In the genomic region with DNA sequence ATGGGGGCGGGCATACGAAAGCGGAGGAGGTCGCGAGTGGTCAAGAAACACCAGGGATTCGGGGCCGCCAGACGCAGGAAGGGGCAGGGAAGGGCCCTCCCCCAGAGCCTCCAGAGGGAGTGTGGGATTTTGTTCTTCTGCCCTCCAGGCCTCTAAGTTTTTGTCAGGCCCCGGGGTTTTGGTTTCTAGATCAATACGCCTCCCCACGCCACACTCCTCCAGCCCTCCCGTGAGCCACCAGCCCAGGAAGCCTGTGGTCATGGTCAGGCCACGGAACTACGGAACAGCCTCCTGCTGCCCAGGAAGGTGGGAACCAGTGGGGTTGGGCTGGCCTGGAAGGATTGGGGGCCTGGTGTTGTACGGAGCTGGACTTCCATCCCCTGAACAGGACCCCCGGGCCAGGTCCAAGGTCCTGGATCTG, we compare ENCODE assay signal across 16 cellular contexts. TPM values are rescaled to one million over a fixed set of nuclear protein-coding genes. Genes with fewer than 3 reads are reported as not detected.
DNase-seq lines count a peak whose midpoint lies in the region; ATAC-seq and TF ChIP-seq lines count a peak whose summit lies in the region.
"Had no signal": no experiment of that assay in that cellular context is flagged by ENCODE, and none has a peak within 500 bp of the region (broad histone marks: within the 10 kb centered on the region; RNA-seq: fewer than 3 reads in every experiment).

No MANE protein-coding gene starts in this region.

- H3K9me3 ChIP-seq in Caco-2 (no peaks in the 10 kb centered on the region), endodermal cell (ENCODE audit: control insufficient read depth, low read length) (no peaks in the 10 kb centered on the region)
- H3K9me3 ChIP-seq: stomach had no signal

- no peak overlapping the region for H3K9ac ChIP-seq in endodermal cell (ENCODE audit: extremely low read depth, low read length, poor library complexity, severe bottlenecking)

- H3K27me3 Mint-ChIP-seq in Caco-2 (ENCODE audit: insufficient read depth, unreplicated experiment) (no peaks in the 10 kb centered on the region), endodermal cell (ENCODE audit: insufficient read depth) (peaks cover 58% of the 10 kb centered on the region), neural crest cell (ENCODE audit: low read depth) (peaks cover 18% of the 10 kb centered on the region)
- peaks cover 31 to 32% of the 10 kb centered on the region in 2 donors for H3K27me3 Mint-ChIP-seq in effector memory CD8-positive, alpha-beta T cell

- CTCF ChIA-PET in Caco-2 (lab: Charles Lee), result no interaction called here

- TF ChIP-seq CTCF in 22Rv1 (IDR thresholded peaks at IDR 0.05) (no peak), Caco-2 (IDR thresholded peaks at IDR 0.05; ENCODE audit: insufficient read depth in 1 of 2, low read depth in 1 of 2, low read length in 1 of 2, severe bottlenecking in 1 of 2, unreplicated experiment in 1 of 2) (no peak), endodermal cell (conservative IDR thresholded peaks at IDR 0.05) (no peak), neural crest cell (conservative IDR thresholded peaks at IDR 0.05) (no peak)

- no peaks in the 10 kb centered on the region for H3K27me3 ChIP-seq in Caco-2 (replicated peaks; ENCODE audit: control insufficient read depth, insufficient read depth, low read length)
- peaks cover 53% of the 10 kb centered on the region for H3K27me3 ChIP-seq in endodermal cell (ENCODE audit: control insufficient read depth, insufficient read depth, low read length, poor library complexity, severe bottlenecking)

- no peaks in the 10 kb centered on the region for H3K36me3 ChIP-seq in Caco-2 (ENCODE audit: control insufficient read depth, insufficient read depth, low read length)
- H3K36me3 ChIP-seq in endodermal cell (ENCODE audit: control insufficient read depth, insufficient read depth, low read length), result no peaks in the 10 kb centered on the region
- H3K36me3 ChIP-seq: stomach had no signal

- peaks cover 57% of the 10 kb centered on the region for H3K36me3 Mint-ChIP-seq in Caco-2 (ENCODE audit: insufficient read depth, unreplicated experiment)
- no peaks in the 10 kb centered on the region for H3K36me3 Mint-ChIP-seq in endodermal cell (ENCODE audit: low read depth)
- H3K36me3 Mint-ChIP-seq in neural crest cell (ENCODE audit: low read depth), result no peaks in the 10 kb centered on the region
- peaks cover 9% of the 10 kb centered on the region for H3K36me3 Mint-ChIP-seq in effector memory CD8-positive, alpha-beta T cell (ENCODE audit: insufficient read depth)

- H3K27ac ChIP-seq in 22Rv1, result peak overlapping the region; percentile 46; the same call in 1 of the 2 replicates
- H3K27ac ChIP-seq in endodermal cell (ENCODE audit: low read depth, low read length), result no peak overlapping the region
- H3K27ac ChIP-seq in substantia nigra (ENCODE audit: low read depth, low read length, poor library complexity, severe bottlenecking), result no peak overlapping the region
- H3K27ac ChIP-seq: HL-60 had no signal

- POLR2A ChIA-PET in Caco-2 (lab: Charles Lee), result no interaction called here

- H3K4me1 Mint-ChIP-seq in Caco-2 (ENCODE audit: low read depth, unreplicated experiment) (peaks cover 30% of the 10 kb centered on the region), endodermal cell (peaks cover 9% of the 10 kb centered on the region), neural crest cell (peaks cover 15% of the 10 kb centered on the region)
- H3K4me1 Mint-ChIP-seq in effector memory CD8-positive, alpha-beta T cell (ENCODE audit: low read depth in 2 of 2), result peaks cover 8 to 11% of the 10 kb centered on the region in 2 donors

- peaks cover 6% of the 10 kb centered on the region for H3K4me1 ChIP-seq in Caco-2
- no peaks in the 10 kb centered on the region for H3K4me1 ChIP-seq in endodermal cell (ENCODE audit: control insufficient read depth, insufficient read depth, low read length)

- BruUV-seq in Caco-2 (replicated peaks; lab: Mats Ljungman, UMichigan), result no TSS peak

- ATAC-seq in effector memory CD8-positive, alpha-beta T cell (replicated peaks), result no peak

- DNase-seq in Caco-2 (no peak), endodermal cell (peak; percentile 47), neural crest cell (ENCODE audit: low read depth, low spot score) (no peak), H4 (ENCODE audit: low spot score) (no peak), substantia nigra (lab: John Stamatoyannopoulos, UW) (no peak), NCI-H146 treated with DMSO at 0.1 percent for 48 hours (lab: John Stamatoyannopoulos, UW; ENCODE audit: unreplicated experiment) (no peak)
- no peak for DNase-seq in effector memory CD8-positive, alpha-beta T cell
- DNase-seq: activated T-cell treated with anti-CD3 and anti-CD28 coated beads, Interleukin-2, amount 50 U/mL, for 48 hours; amniotic stem cell; KG1; NCI-H1092 treated with DMSO at 0.1 percent for 48 hours; stomach had no signal

- no peaks in the 10 kb centered on the region for H3K9me3 Mint-ChIP-seq in Caco-2 (ENCODE audit: unreplicated experiment)
- no peaks in the 10 kb centered on the region for H3K9me3 Mint-ChIP-seq in endodermal cell
- H3K9me3 Mint-ChIP-seq in neural crest cell, result no peaks in the 10 kb centered on the region
- H3K9me3 Mint-ChIP-seq in effector memory CD8-positive, alpha-beta T cell, result no peaks in the 10 kb centered on the region

- intact Hi-C loops in Caco-2 (cut with micrococcal nuclease; ENCODE audit: unreplicated experiment), result no loop called here

- H3K4me3 Mint-ChIP-seq in Caco-2 (ENCODE audit: unreplicated experiment), result no peak overlapping the region
- H3K4me3 Mint-ChIP-seq in endodermal cell, result no peak overlapping the region
- peak overlapping the region; percentile 71 for H3K4me3 Mint-ChIP-seq in neural crest cell
- peak overlapping the region in 1 of 2 donors; percentile 53 for H3K4me3 Mint-ChIP-seq in effector memory CD8-positive, alpha-beta T cell

- no peak overlapping the region for H3K4me3 ChIP-seq in Caco-2 (ENCODE audit: low read depth, low read length)
- H3K4me3 ChIP-seq in endodermal cell (ENCODE audit: low read length), result no peak overlapping the region

- WGBS in endodermal cell (ENCODE audit: insufficient coverage in 1 of 2, insufficient read length in 1 of 2), 2 experiments, result 93 to 97% methylated on average over 13 to 16 of the region's 16 CpGs

- peak overlapping the region; percentile 48 for H3K27ac Mint-ChIP-seq in Caco-2 (ENCODE audit: unreplicated experiment)
- H3K27ac Mint-ChIP-seq in endodermal cell, result no peak overlapping the region
- H3K27ac Mint-ChIP-seq in neural crest cell (ENCODE audit: unreplicated experiment), result no peak overlapping the region
- no peak overlapping the region for H3K27ac Mint-ChIP-seq in effector memory CD8-positive, alpha-beta T cell

RNA-seq across cellular contexts. Expression of a gene that starts 38.4 kb away (rescaled TPM):
- total RNA-seq in Caco-2 (2022) (20.5 and 20.9 TPM in 2 replicates), endodermal cell (1 to 10 TPM; 1.0 to 1.9 TPM), neural crest cell (2.0 and 2.5 TPM in 2 replicates)
- polyA plus RNA-seq in endodermal cell (2013, experiment 1 of 2), result 0.36 TPM
- polyA plus RNA-seq in endodermal cell (2013, experiment 2 of 2), result 1.0 TPM
- total RNA-seq in H4 (2014; rRNA removed; shearing (Covaris generic)), result 0.17 TPM in 1 of 2 replicates, not detected in the other
- total RNA-seq: osteocyte, RPMI7951 had no signal
